ENCODE assay signal across 13 cellular contexts in genomic region chr22:46091277-46091977, GRCh38. TPM values are rescaled to one million over a fixed set of nuclear protein-coding genes. Genes with fewer than 3 reads are reported as not detected.
DNase-seq lines count a peak whose midpoint lies in the region; ATAC-seq and TF ChIP-seq lines count a peak whose summit lies in the region.
"Had no signal": no experiment of that assay in that cellular context is flagged by ENCODE, and none has a peak within 500 bp of the region (broad histone marks: within the 10 kb centered on the region; RNA-seq: fewer than 3 reads in every experiment).

No MANE protein-coding gene starts in this region.

- ATAC-seq in T-helper 17 cell = no peak
- no peak for ATAC-seq in GM18873 (IDR thresholded peaks at IDR 0.05; ENCODE audit: low FRiP score, unreplicated experiment)

- WGBS in thyroid gland, 2 donors = 77 to 88% methylated on average over 15 to 18 of the region's 19 CpGs

- H3K27me3 Mint-ChIP-seq in T-helper 17 cell = no peaks in the 10 kb centered on the region
- H3K27me3 Mint-ChIP-seq: activated CD4-positive, alpha-beta T cell treated with anti-CD3 and anti-CD28 coated beads, Interleukin-2, amount 10 ng/mL, durations not matched to agents 24 days and 14 days had no signal

- H3K9me3 ChIP-seq in T-helper 17 cell (ENCODE audit: control insufficient read depth, low read length, poor library complexity, severe bottlenecking) (no peaks in the 10 kb centered on the region), endocrine pancreas (ENCODE audit: control insufficient read depth, low read length) (no peaks in the 10 kb centered on the region), muscle layer of colon (ENCODE audit: low read length) (no peaks in the 10 kb centered on the region), thyroid gland (no peaks in the 10 kb centered on the region)

- H3K4me3 ChIP-seq in endocrine pancreas (ENCODE audit: control insufficient read depth, insufficient read depth, low read length) = no peak overlapping the region
- no peak overlapping the region for H3K4me3 ChIP-seq in muscle layer of colon (ENCODE audit: low read depth in 1 of 2, low read length in 2 of 2)
- H3K4me3 ChIP-seq in thyroid gland (replicated peaks in 1 of 3) = no peak overlapping the region

- H3K4me3 Mint-ChIP-seq in T-helper 17 cell = no peak overlapping the region
- H3K4me3 Mint-ChIP-seq: activated CD4-positive, alpha-beta T cell treated with anti-CD3 and anti-CD28 coated beads, Interleukin-2, amount 10 ng/mL, durations not matched to agents 24 days and 14 days; T-helper 1 cell treated with Interleukin-12 subunit alpha and Interleukin-12 subunit beta and Interleukin-4 antibody, amounts not matched to agents 30 μg/mL and 1 μg/mL, for 36 hours had no signal

- H3K27ac Mint-ChIP-seq in T-helper 17 cell = peak overlapping the region; percentile 57
- H3K27ac Mint-ChIP-seq: activated CD4-positive, alpha-beta T cell treated with anti-CD3 and anti-CD28 coated beads, Interleukin-2, amount 10 ng/mL, durations not matched to agents 24 days and 14 days; T-helper 1 cell treated with Interleukin-12 subunit alpha and Interleukin-12 subunit beta and Interleukin-4 antibody, amounts not matched to agents 30 μg/mL and 1 μg/mL, for 36 hours had no signal

- intact Hi-C loops in thyroid gland (cut with DNase I) = no loop called here

- TF ChIP-seq POLR2A in thyroid gland (IDR thresholded peaks at IDR 0.05) = no peak

- peaks cover 7% of the 10 kb centered on the region for H3K4me1 Mint-ChIP-seq in T-helper 17 cell
- H3K4me1 Mint-ChIP-seq: activated CD4-positive, alpha-beta T cell treated with anti-CD3 and anti-CD28 coated beads, Interleukin-2, amount 10 ng/mL, durations not matched to agents 24 days and 14 days had no signal

- no peak for DNase-seq in T-helper 17 cell
- no peak for DNase-seq in thyroid gland
- DNase-seq in pons (ENCODE audit: low spot score) = no peak
- DNase-seq in NCI-H2171 treated with DMSO at 0.1 percent for 48 hours (lab: John Stamatoyannopoulos, UW) = no peak
- DNase-seq: activated CD4-positive, alpha-beta T cell treated with anti-CD3 and anti-CD28 coated beads, Interleukin-2, amount 10 ng/mL, durations not matched to agents 24 days and 14 days; activated gamma-delta T cell; midbrain; NCI-H1694; stimulated activated CD8-positive, alpha-beta memory T cell treated with anti-CD3 and anti-CD28 coated beads, Interleukin-4, amount 100 ng/mL, for 48 hours had no signal

- H3K36me3 Mint-ChIP-seq in T-helper 17 cell (ENCODE audit: low read depth) = no peaks in the 10 kb centered on the region

- no peaks in the 10 kb centered on the region for H3K4me1 ChIP-seq in endocrine pancreas (ENCODE audit: control insufficient read depth, insufficient read depth, low read length)
- H3K4me1 ChIP-seq in muscle layer of colon (ENCODE audit: insufficient read depth, low read length) = peaks cover 93% of the 10 kb centered on the region
- H3K4me1 ChIP-seq in thyroid gland = peaks cover 28 to 84% of the 10 kb centered on the region in 2 donors

- TF ChIP-seq CTCF in thyroid gland (IDR thresholded peaks at IDR 0.05) = no peak

- H3K36me3 ChIP-seq in endocrine pancreas (ENCODE audit: control insufficient read depth, insufficient read depth, low read length) (no peaks in the 10 kb centered on the region), muscle layer of colon (ENCODE audit: insufficient read depth, low read length) (peaks cover 32% of the 10 kb centered on the region), thyroid gland (peaks cover 0 to 2% of the 10 kb centered on the region in 2 donors)

- H3K9ac ChIP-seq in endocrine pancreas (ENCODE audit: control insufficient read depth, insufficient read depth, low read length) = peak overlapping the region; percentile 35
- H3K9ac ChIP-seq in muscle layer of colon (ENCODE audit: low read length) = no peak overlapping the region

- H3K27ac ChIP-seq in muscle layer of colon (ENCODE audit: low read depth, low read length) (peak overlapping the region; percentile 96), thyroid gland (peak overlapping the region in 2 of 3 donors; percentile 97)

- H3K27me3 ChIP-seq in endocrine pancreas (ENCODE audit: control insufficient read depth, insufficient read depth, low read length) (no peaks in the 10 kb centered on the region), muscle layer of colon (ENCODE audit: control insufficient read depth in 1 of 2, insufficient read depth in 2 of 2, low read length in 2 of 2) (no peaks in the 10 kb centered on the region), thyroid gland (no peaks in the 10 kb centered on the region)

RNA-seq across cellular contexts. Expression of gene PPARA, which starts 58.9 kb away (rescaled TPM):
- total RNA-seq in T-helper 17 cell (10 to 100 TPM; 11.7 to 12.3 TPM), thyroid gland (10 to 100 TPM; 26.9 to 41.9 (median 37.4) TPM)
